In the genomic region with DNA sequence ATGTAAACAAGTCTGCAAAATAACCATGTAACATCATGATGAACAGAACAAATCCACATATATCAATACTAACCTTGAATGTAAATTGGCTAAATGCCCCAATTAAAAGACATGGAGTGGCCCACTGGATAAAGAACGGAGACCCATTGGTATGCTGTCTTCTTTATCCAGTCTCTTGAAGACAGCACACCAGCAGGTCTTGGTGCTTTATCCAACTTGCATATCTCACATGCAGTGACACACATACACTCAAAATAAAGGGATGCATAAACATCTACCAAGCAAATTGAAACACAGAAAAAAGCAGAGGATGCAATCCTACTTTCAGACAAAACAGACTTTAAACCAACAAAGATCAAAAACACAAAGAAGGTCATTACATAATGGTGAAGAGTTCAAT, we compare ENCODE assay signal across 29 cellular contexts.
"Had no signal": no experiment of that assay in that cellular context is flagged by ENCODE, and none has a peak within 500 bp of the region (broad histone marks: within the 10 kb centered on the region; RNA-seq: fewer than 3 reads in every experiment).

No MANE protein-coding gene starts in this region.

- H3K36me3 Mint-ChIP-seq: stimulated activated effector memory CD8-positive, alpha-beta T cell treated with anti-CD3 and anti-CD28 coated beads, Interleukin-12 subunit alpha, Interleukin-12 subunit beta, amount 100 ng/mL, for 72 hours; type B pancreatic cell had no signal

- H3K27ac Mint-ChIP-seq: stimulated activated effector memory CD8-positive, alpha-beta T cell treated with anti-CD3 and anti-CD28 coated beads, Interleukin-12 subunit alpha, Interleukin-12 subunit beta, amount 100 ng/mL, for 72 hours; stimulated activated memory B cell treated with anti-CD40 and anti-IgM and Interleukin-4, amounts not matched to agents 10 μg/mL and 1 μg/mL and 100 μg/mL, for 72 hours; stimulated activated naive B cell treated with anti-CD40 and anti-IgM and Interleukin-4, amounts not matched to agents 10 μg/mL and 1 μg/mL and 100 μg/mL, for 72 hours; stimulated activated naive CD8-positive, alpha-beta T cell treated with anti-CD3 and anti-CD28 coated beads, Interleukin-15, amount 100 ng/mL, for 72 hours; stimulated activated naive CD8-positive, alpha-beta T cell treated with anti-CD3 and anti-CD28 coated beads, Interleukin-15, Interleukin-2, amounts not matched to agents 100 ng/mL and 50 ng/mL, for 24 hours; type B pancreatic cell had no signal

- FAIRE-seq: urothelium cell line had no signal

- DNase-seq: stimulated activated CD4-positive, alpha-beta T cell treated with anti-CD3 and anti-CD28 coated beads, Interleukin-2, amount 100 ng/mL, for 48 hours; stimulated activated CD4-positive, alpha-beta T cell treated with anti-CD3 and anti-CD28 coated beads, Interleukin-4, amount 100 ng/mL, for 1 hour; stimulated activated CD4-positive, alpha-beta T cell treated with anti-CD3 and anti-CD28 coated beads, Interleukin-4, amount 100 ng/mL, for 24 hours; stimulated activated CD4-positive, alpha-beta T cell treated with anti-CD3 and anti-CD28 coated beads, Interleukin-4, amount 100 ng/mL, for 4 hours; stimulated activated CD8-positive, alpha-beta memory T cell treated with anti-CD3 and anti-CD28 coated beads, Interleukin-4, amount 100 ng/mL, for 48 hours; stimulated activated naive B cell treated with anti-CD40 and anti-IgM and Interleukin-4, amounts not matched to agents 10 μg/mL and 1 μg/mL and 100 μg/mL, for 72 hours; stimulated activated naive CD4-positive, alpha-beta T cell; stimulated activated naive CD4-positive, alpha-beta T cell treated with Interleukin-2 at 50 U/mL for 16 hours; stimulated activated naive CD8-positive, alpha-beta T cell treated with anti-CD3 and anti-CD28 coated beads, Interleukin-15, amount 100 ng/mL, for 72 hours; stimulated activated naive CD8-positive, alpha-beta T cell treated with anti-CD3 and anti-CD28 coated beads, Interleukin-15, Interleukin-2, amounts not matched to agents 100 U/mL and 50 U/mL, for 24 hours; stomach; substantia nigra; testis; thyroid gland; tibial artery; transverse colon; trophoblast cell; upper lobe of left lung; upper lobe of right lung; uterus had no signal

- H3K36me3 ChIP-seq: stomach, suprapubic skin, thoracic aorta, thyroid gland, tibial artery, tibial nerve, transverse colon, upper lobe of left lung, upper lobe of right lung, uterus, vagina had no signal

- H3K4me1 ChIP-seq: stomach, suprapubic skin, testis, thyroid gland, tibial artery, tibial nerve, transverse colon, upper lobe of left lung, upper lobe of right lung, uterus, vagina had no signal

- H3K4me1 Mint-ChIP-seq: stimulated activated effector memory CD8-positive, alpha-beta T cell treated with anti-CD3 and anti-CD28 coated beads, Interleukin-12 subunit alpha, Interleukin-12 subunit beta, amount 100 ng/mL, for 72 hours; stimulated activated naive CD8-positive, alpha-beta T cell treated with anti-CD3 and anti-CD28 coated beads, Interleukin-15, amount 100 ng/mL, for 72 hours had no signal

- H3K27me3 ChIP-seq: stomach, suprapubic skin, testis, thyroid gland, tibial artery, tibial nerve, transverse colon, upper lobe of left lung, upper lobe of right lung, uterus, vagina had no signal

- ATAC-seq: stimulated activated effector memory CD8-positive, alpha-beta T cell treated with anti-CD3 and anti-CD28 coated beads, Interleukin-12 subunit alpha, Interleukin-12 subunit beta, amount 100 ng/mL, for 72 hours; stimulated activated memory B cell treated with anti-CD40 and anti-IgM and Interleukin-4, amounts not matched to agents 10 μg/mL and 1 μg/mL and 100 μg/mL, for 72 hours; stimulated activated naive B cell treated with anti-CD40 and anti-IgM and Interleukin-4, amounts not matched to agents 10 μg/mL and 1 μg/mL and 100 μg/mL, for 72 hours; stimulated activated naive CD8-positive, alpha-beta T cell treated with anti-CD3 and anti-CD28 coated beads, Interleukin-15, amount 100 ng/mL, for 72 hours; stimulated activated naive CD8-positive, alpha-beta T cell treated with anti-CD3 and anti-CD28 coated beads, Interleukin-15, Interleukin-2, amounts not matched to agents 100 U/mL and 50 U/mL, for 24 hours; upper lobe of right lung had no signal

- H3K27ac ChIP-seq: stomach, suprapubic skin, testis, thoracic aorta, thyroid gland, tibial artery, tibial nerve, transverse colon, upper lobe of left lung, upper lobe of right lung, uterus, vagina had no signal

- H3K27me3 Mint-ChIP-seq: stimulated activated memory B cell treated with anti-CD40 and anti-IgM and Interleukin-4, amounts not matched to agents 10 μg/mL and 1 μg/mL and 100 μg/mL, for 72 hours; stimulated activated naive B cell treated with anti-CD40 and anti-IgM and Interleukin-4, amounts not matched to agents 10 μg/mL and 1 μg/mL and 100 μg/mL, for 72 hours; stimulated activated naive CD8-positive, alpha-beta T cell treated with anti-CD3 and anti-CD28 coated beads, Interleukin-15, amount 100 ng/mL, for 72 hours; stimulated activated naive CD8-positive, alpha-beta T cell treated with anti-CD3 and anti-CD28 coated beads, Interleukin-15, Interleukin-2, amounts not matched to agents 100 ng/mL and 50 ng/mL, for 24 hours had no signal

- H3K9me3 ChIP-seq: testis, thoracic aorta, thyroid gland, uterus, vagina had no signal

- H3K4me3 ChIP-seq: stomach, suprapubic skin, testis, thoracic aorta, thyroid gland, tibial artery, tibial nerve, transverse colon, upper lobe of left lung, upper lobe of right lung, uterus, vagina had no signal

- H3K4me3 Mint-ChIP-seq: stimulated activated effector memory CD8-positive, alpha-beta T cell treated with anti-CD3 and anti-CD28 coated beads, Interleukin-12 subunit alpha, Interleukin-12 subunit beta, amount 100 ng/mL, for 72 hours; stimulated activated memory B cell treated with anti-CD40 and anti-IgM and Interleukin-4, amounts not matched to agents 10 μg/mL and 1 μg/mL and 100 μg/mL, for 72 hours; stimulated activated naive B cell treated with anti-CD40 and anti-IgM and Interleukin-4, amounts not matched to agents 10 μg/mL and 1 μg/mL and 100 μg/mL, for 72 hours; stimulated activated naive CD8-positive, alpha-beta T cell treated with anti-CD3 and anti-CD28 coated beads, Interleukin-15, amount 100 ng/mL, for 72 hours; stimulated activated naive CD8-positive, alpha-beta T cell treated with anti-CD3 and anti-CD28 coated beads, Interleukin-15, Interleukin-2, amounts not matched to agents 100 ng/mL and 50 ng/mL, for 24 hours; type B pancreatic cell had no signal
